In genomic region chr11:120281161-120281795, GRCh38 we compare ENCODE assay signal across 23 cellular contexts. TPM values are rescaled to one million over a fixed set of nuclear protein-coding genes. Genes with fewer than 3 reads are reported as not detected.
A peak's percentile ranks its signal among the peaks of the same experiment; 100 is the strongest.
DNase-seq lines count a peak whose midpoint lies in the region; ATAC-seq, FAIRE-seq and TF ChIP-seq lines count a peak whose summit lies in the region.
"Had no signal": no experiment of that assay in that cellular context is flagged by ENCODE, and none has a peak within 500 bp of the region (broad histone marks: within the 10 kb centered on the region; RNA-seq: fewer than 3 reads in every experiment).

No MANE protein-coding gene starts in this region.

- H3K4me1 Mint-ChIP-seq in astrocyte (ENCODE audit: low read depth, unreplicated experiment), result peaks cover 10% of the 10 kb centered on the region
- H3K4me1 Mint-ChIP-seq: activated naive CD4-positive, alpha-beta T cell treated with anti-CD3 and anti-CD28 coated beads, Interleukin-2, amount 50 U/mL, for 24 hours had no signal

- peak overlapping the region; percentile 57 for H3K4me2 ChIP-seq in HepG2 (ENCODE audit: low read depth, low read length)
- no peak overlapping the region for H3K4me2 ChIP-seq in astrocyte (ENCODE audit: low read length)
- H3K4me2 ChIP-seq in hepatocyte, result no peak overlapping the region
- H3K4me2 ChIP-seq: BLaER1 had no signal

- no peak for TF ChIP-seq RAD21 in HepG2 (CRISPR knock-in tag; IDR thresholded peaks at IDR 0.05)

- H3K36me3 ChIP-seq in HepG2 (replicated peaks in 1 of 2; ENCODE audit: control insufficient read depth in 1 of 2, insufficient read depth in 2 of 2, low read length in 2 of 2), result no peaks in the 10 kb centered on the region
- H3K36me3 ChIP-seq in right lobe of liver, result no peaks in the 10 kb centered on the region
- no peaks in the 10 kb centered on the region for H3K36me3 ChIP-seq in astrocyte (ENCODE audit: insufficient read depth, low read length)
- no peaks in the 10 kb centered on the region for H3K36me3 ChIP-seq in hepatocyte (replicated peaks; ENCODE audit: insufficient read depth, low read depth)
- H3K36me3 ChIP-seq: BLaER1, esophagus muscularis mucosa, HAP-1, neutrophil had no signal

- no peak overlapping the region for H3K4me3 Mint-ChIP-seq in astrocyte (ENCODE audit: unreplicated experiment)
- H3K4me3 Mint-ChIP-seq: activated naive CD4-positive, alpha-beta T cell treated with anti-CD3 and anti-CD28 coated beads, Interleukin-2, amount 50 U/mL, for 24 hours; T-helper 2 cell treated with Interferon-gamma antibody and Interleukin-4, amounts not matched to agents 5 μg/mL and 100 μg/mL, for 36 hours had no signal

- TF ChIP-seq CTCF in HepG2 (CRISPR knock-in tag; IDR thresholded peaks at IDR 0.05) (no peak), right lobe of liver (IDR thresholded peaks at IDR 0.05) (no peak), astrocyte (IDR thresholded peaks at IDR 0.05; ENCODE audit: insufficient read depth, low read depth, low read length) (no peak), hepatocyte (IDR thresholded peaks at IDR 0.05; ENCODE audit: poor library complexity) (no peak)

- WGBS in HepG2 (ENCODE audit: low lambda C conversion rate), result 4% methylated on average over 7 of the region's 7 CpGs
- 57% methylated on average over 6 of the region's 7 CpGs for WGBS in right lobe of liver (ENCODE audit: insufficient coverage, low coverage, low lambda C conversion rate, missing lambda C conversion rate)
- 52% methylated on average over 7 of the region's 7 CpGs for WGBS in hepatocyte (ENCODE audit: low lambda C conversion rate, missing lambda C conversion rate)

- no TSS peak for BruUV-seq in HepG2 (replicated peaks; lab: Mats Ljungman, UMichigan)

- TF ChIP-seq POLR2A in HepG2 (IDR thresholded peaks at IDR 0.05; ENCODE audit: insufficient read depth in 1 of 2, low read depth in 2 of 2, low read length in 2 of 2) (no peak), right lobe of liver (IDR thresholded peaks at IDR 0.05) (no peak)

- no peak overlapping the region for H3K27ac ChIP-seq in HepG2 (ENCODE audit: extremely low read length, insufficient read depth, low read length)
- no peak overlapping the region for H3K27ac ChIP-seq in right lobe of liver
- no peak overlapping the region for H3K27ac ChIP-seq in astrocyte (ENCODE audit: low read depth, low read length)
- H3K27ac ChIP-seq in hepatocyte, result peak overlapping the region; percentile 19
- H3K27ac ChIP-seq: BLaER1, esophagus muscularis mucosa, neutrophil had no signal

- intact Hi-C loops in HepG2 (cut with micrococcal nuclease; ENCODE audit: unreplicated experiment) (no loop called here), right lobe of liver (cut with DNase I) (no loop called here)

- H3K27ac Mint-ChIP-seq in astrocyte (ENCODE audit: unreplicated experiment), result peak overlapping the region; percentile 70
- H3K27ac Mint-ChIP-seq: activated naive CD4-positive, alpha-beta T cell treated with anti-CD3 and anti-CD28 coated beads, Interleukin-2, amount 50 U/mL, for 24 hours; T-helper 2 cell treated with Interferon-gamma antibody and Interleukin-4, amounts not matched to agents 5 μg/mL and 100 μg/mL, for 36 hours had no signal

- in situ Hi-C loops in HepG2 (cut with HindIII; ENCODE audit: extremely low pct_ligation_motif_present, low pct_unique_long_range_greater_than_20kb), result no loop called here

- H3K9me3 ChIP-seq in HepG2 (ENCODE audit: low read length) (no peaks in the 10 kb centered on the region), right lobe of liver (no peaks in the 10 kb centered on the region), astrocyte (ENCODE audit: insufficient read depth, low read depth, low read length) (no peaks in the 10 kb centered on the region), hepatocyte (ENCODE audit: low read depth) (no peaks in the 10 kb centered on the region)
- H3K9me3 ChIP-seq: BLaER1, esophagus muscularis mucosa, HAP-1, neutrophil had no signal

- H3K9ac ChIP-seq in HepG2 (ENCODE audit: insufficient read depth, low read depth, low read length), result no peak overlapping the region
- H3K9ac ChIP-seq in astrocyte (ENCODE audit: low read length), result no peak overlapping the region
- H3K9ac ChIP-seq: BLaER1 had no signal

- CTCF ChIA-PET in HepG2 (lab: Yijun Ruan, JAX; ENCODE audit: low intra/inter-chr PET ratio, low total read pairs), result no interaction called here

- H3K9me2 ChIP-seq in hepatocyte (replicated peaks; ENCODE audit: insufficient read depth), result no peaks in the 10 kb centered on the region

- no peak overlapping the region for H2AFZ ChIP-seq in HepG2 (ENCODE audit: low read length)
- no peak overlapping the region for H2AFZ ChIP-seq in astrocyte (ENCODE audit: low read depth, low read length)
- H2AFZ ChIP-seq in hepatocyte, result no peak overlapping the region

- POLR2A ChIA-PET in HepG2 (lab: Yijun Ruan, JAX), result no interaction called here

- FAIRE-seq in HepG2 (lab: Jason Lieb, UNC) (no peak), astrocyte (lab: Jason Lieb, UNC) (no peak)

- peaks cover 5 to 27% of the 10 kb centered on the region in 2 experiments; a peak in 3 of 5 replicates for H3K27me3 ChIP-seq in HepG2 (ENCODE audit: control insufficient read depth in 1 of 2, insufficient read depth in 2 of 2, low read length in 2 of 2)
- H3K27me3 ChIP-seq in right lobe of liver, result no peaks in the 10 kb centered on the region
- H3K27me3 ChIP-seq in astrocyte (ENCODE audit: insufficient read depth, low read length), result no peaks in the 10 kb centered on the region
- no peaks in the 10 kb centered on the region for H3K27me3 ChIP-seq in hepatocyte
- H3K27me3 ChIP-seq: BLaER1, esophagus muscularis mucosa had no signal

- TF ChIP-seq EP300 in HepG2 (IDR thresholded peaks at IDR 0.05; ENCODE audit: low read depth in 2 of 2, low read length in 2 of 2) (no peak), HepG2 (CRISPR knock-in tag; IDR thresholded peaks at IDR 0.05; ENCODE audit: borderline replicate concordance) (no peak)

- H3K36me3 Mint-ChIP-seq in astrocyte (ENCODE audit: low read depth, unreplicated experiment), result no peaks in the 10 kb centered on the region
- H3K36me3 Mint-ChIP-seq: activated naive CD4-positive, alpha-beta T cell treated with anti-CD3 and anti-CD28 coated beads, Interleukin-2, amount 50 U/mL, for 24 hours had no signal

- peak overlapping the region in 1 of 3 experiments; percentile 35; a peak in 1 of 6 replicates for H3K4me3 ChIP-seq in HepG2 (replicated peaks in 1 of 3; ENCODE audit: insufficient read depth in 1 of 3, low read depth in 2 of 3, low read length in 3 of 3)
- H3K4me3 ChIP-seq in right lobe of liver, result no peak overlapping the region
- H3K4me3 ChIP-seq in astrocyte (ENCODE audit: insufficient read depth, low read depth, low read length), result no peak overlapping the region
- no peak overlapping the region for H3K4me3 ChIP-seq in hepatocyte
- H3K4me3 ChIP-seq: BLaER1, esophagus muscularis mucosa, HAP-1 had no signal

- peaks cover 14% of the 10 kb centered on the region for H3K27me3 Mint-ChIP-seq in astrocyte (ENCODE audit: low read depth, unreplicated experiment)

- H4K20me1 ChIP-seq in HepG2 (ENCODE audit: insufficient read depth, low read length), result no peaks in the 10 kb centered on the region
- H4K20me1 ChIP-seq in astrocyte (ENCODE audit: insufficient read depth, low read length), result no peaks in the 10 kb centered on the region
- H4K20me1 ChIP-seq in hepatocyte (ENCODE audit: insufficient read depth, poor library complexity, severe bottlenecking), result no peaks in the 10 kb centered on the region
- H4K20me1 ChIP-seq: BLaER1 had no signal

- no peaks in the 10 kb centered on the region for H3K79me2 ChIP-seq in HepG2 (ENCODE audit: insufficient read depth, low read length)
- H3K79me2 ChIP-seq in astrocyte (ENCODE audit: insufficient read depth, low read length), result no peaks in the 10 kb centered on the region
- H3K79me2 ChIP-seq in hepatocyte, result no peaks in the 10 kb centered on the region

- H3K4me1 ChIP-seq in HepG2 (ENCODE audit: insufficient read depth, low read length) (peaks cover 24% of the 10 kb centered on the region), right lobe of liver (no peaks in the 10 kb centered on the region), astrocyte (ENCODE audit: insufficient read depth, low read length) (no peaks in the 10 kb centered on the region), hepatocyte (ENCODE audit: insufficient read depth) (peaks cover 21% of the 10 kb centered on the region)
- H3K4me1 ChIP-seq: BLaER1, esophagus muscularis mucosa, HAP-1 had no signal

- DNase-seq in HepG2 (ENCODE audit: low spot score) (no peak), right lobe of liver (no peak), astrocyte (ENCODE audit: low read depth) (no peak), hepatocyte (ENCODE audit: low spot score) (no peak), NCI-H2227 (lab: John Stamatoyannopoulos, UW; ENCODE audit: unreplicated experiment) (no peak)
- no peak for DNase-seq in activated CD8-positive, alpha-beta memory T cell treated with anti-CD3 and anti-CD28 coated beads for 24 hours
- DNase-seq: Calu3; effector memory CD4-positive, alpha-beta T cell; MM.1S; NCI-H1694 treated with DMSO at 0.1 percent for 48 hours; NCI-H345 had no signal

- H3K9me3 Mint-ChIP-seq in astrocyte (ENCODE audit: unreplicated experiment), result no peaks in the 10 kb centered on the region
- H3K9me3 Mint-ChIP-seq: activated naive CD4-positive, alpha-beta T cell treated with anti-CD3 and anti-CD28 coated beads, Interleukin-2, amount 50 U/mL, for 24 hours; T-helper 2 cell treated with Interferon-gamma antibody and Interleukin-4, amounts not matched to agents 5 μg/mL and 100 μg/mL, for 36 hours had no signal

- ATAC-seq in HepG2, result peak; percentile 35
- no peak for ATAC-seq in right lobe of liver
- ATAC-seq in HG03097 (IDR thresholded peaks at IDR 0.05; ENCODE audit: low FRiP score, unreplicated experiment), result no peak
- ATAC-seq in HG03565 (IDR thresholded peaks at IDR 0.05; ENCODE audit: unreplicated experiment), result no peak
- ATAC-seq: activated CD4-positive, CD25-positive, alpha-beta regulatory T cell treated with anti-CD3 and anti-CD28 coated beads, Interleukin-2, amount 50 U/mL, for 24 hours; left lobe of liver had no signal

RNA-seq across cellular contexts. Expression of gene POU2F3, which starts 41.3 kb away (rescaled TPM):
- total RNA-seq in HepG2 (2016; rRNA removed; fragmentation: Illumina TruSeq; extraction: Trizol) (not detected in 2 replicates), right lobe of liver (not detected), astrocyte (0.20 TPM in 1 of 2 replicates, not detected in the other), hepatocyte (0.24 TPM in 1 of 2 replicates, not detected in the other)
- total RNA-seq in HepG2 (2016; cell fraction: cytosol; rRNA removed; fragmentation: Illumina TruSeq; extraction: Trizol; ENCODE audit: low read depth), result not detected in 2 replicates
- not detected in 2 replicates for total RNA-seq in HepG2 (2016; cell fraction: insoluble cytoplasmic fraction; rRNA removed; fragmentation: Illumina TruSeq; extraction: Trizol)
- not detected in 2 replicates for total RNA-seq in HepG2 (2016; cell fraction: membrane; rRNA removed; fragmentation: Illumina TruSeq; extraction: Trizol)
- not detected in 2 replicates for total RNA-seq in HepG2 (2016; cell fraction: nucleus; rRNA removed; fragmentation: Illumina TruSeq; extraction: Trizol)
- polyA plus RNA-seq in HepG2 (2011; rRNA removed) (not detected in 2 replicates), hepatocyte (0.21 TPM in 1 of 2 replicates, not detected in the other)
- polyA plus RNA-seq in HepG2 (2011; cell fraction: cytosol; rRNA removed), result not detected in 2 replicates
- not detected in 2 replicates for polyA plus RNA-seq in HepG2 (2011; cell fraction: nucleus; rRNA removed)
- not detected in 2 replicates for polyA plus RNA-seq in HepG2 (2012)
- not detected in 2 replicates for polyA plus RNA-seq in HepG2 (2016; cell fraction: cytosol; fragmentation: Illumina TruSeq; extraction: Trizol; ENCODE audit: low read depth)
- polyA plus RNA-seq in HepG2 (2016; cell fraction: insoluble cytoplasmic fraction; fragmentation: Illumina TruSeq; extraction: Trizol; ENCODE audit: low read depth), result not detected in 2 replicates
- not detected in 2 replicates for polyA plus RNA-seq in HepG2 (2016; cell fraction: membrane; fragmentation: Illumina TruSeq; extraction: Trizol; ENCODE audit: low read depth)
- polyA plus RNA-seq in HepG2 (2016; cell fraction: nucleus; fragmentation: Illumina TruSeq; extraction: Trizol; ENCODE audit: insufficient read depth, low read depth), result not detected in 2 replicates
- 0.30 TPM in 1 of 2 replicates, not detected in the other for polyA minus RNA-seq in HepG2 (2011; rRNA and poly(A)+ RNA removed; ENCODE audit: low replicate concordance)
- polyA minus RNA-seq in HepG2 (2011; cell fraction: cytosol; rRNA and poly(A)+ RNA removed), result not detected in 2 replicates
- not detected in 2 replicates for polyA minus RNA-seq in HepG2 (2011; cell fraction: nucleus; rRNA and poly(A)+ RNA removed)
- total RNA-seq: activated CD8-positive, alpha-beta memory T cell treated with anti-CD3 and anti-CD28 coated beads for 36 hours; esophagus muscularis mucosa; left lobe of liver; SK-MEL-5 had no signal

RNA-seq across cellular contexts. Expression of gene TLCD5, which starts 43.8 kb away (rescaled TPM):
- total RNA-seq in HepG2 (2016; rRNA removed; fragmentation: Illumina TruSeq; extraction: Trizol) (4.1 and 6.1 TPM in 2 replicates), right lobe of liver (1 to 10 TPM in 1 of 6 experiments, under 1 TPM in 5; 0.07 to 1.3 (median 0.38) TPM), astrocyte (9.3 and 9.5 TPM in 2 replicates), hepatocyte (9.0 and 10.7 TPM in 2 replicates)
- total RNA-seq in HepG2 (2016; cell fraction: cytosol; rRNA removed; fragmentation: Illumina TruSeq; extraction: Trizol; ENCODE audit: low read depth), result 9.6 and 10.5 TPM in 2 replicates
- 3.9 and 5.8 TPM in 2 replicates for total RNA-seq in HepG2 (2016; cell fraction: insoluble cytoplasmic fraction; rRNA removed; fragmentation: Illumina TruSeq; extraction: Trizol)
- 9.2 and 11.6 TPM in 2 replicates for total RNA-seq in HepG2 (2016; cell fraction: membrane; rRNA removed; fragmentation: Illumina TruSeq; extraction: Trizol)
- total RNA-seq in HepG2 (2016; cell fraction: nucleus; rRNA removed; fragmentation: Illumina TruSeq; extraction: Trizol), result 5.6 and 5.9 TPM in 2 replicates
- polyA plus RNA-seq in HepG2 (2011; rRNA removed) (7.2 and 7.6 TPM in 2 replicates), hepatocyte (8.7 and 10.3 TPM in 2 replicates)
- 5.8 and 7.1 TPM in 2 replicates for polyA plus RNA-seq in HepG2 (2011; cell fraction: cytosol; rRNA removed)
- 10.9 and 15.5 TPM in 2 replicates for polyA plus RNA-seq in HepG2 (2011; cell fraction: nucleus; rRNA removed)
- polyA plus RNA-seq in HepG2 (2012), result 3.8 and 5.5 TPM in 2 replicates
- 12.4 and 13.2 TPM in 2 replicates for polyA plus RNA-seq in HepG2 (2016; cell fraction: cytosol; fragmentation: Illumina TruSeq; extraction: Trizol; ENCODE audit: low read depth)
- polyA plus RNA-seq in HepG2 (2016; cell fraction: insoluble cytoplasmic fraction; fragmentation: Illumina TruSeq; extraction: Trizol; ENCODE audit: low read depth), result 3.1 and 3.6 TPM in 2 replicates
- 8.8 and 10.0 TPM in 2 replicates for polyA plus RNA-seq in HepG2 (2016; cell fraction: membrane; fragmentation: Illumina TruSeq; extraction: Trizol; ENCODE audit: low read depth)
- polyA plus RNA-seq in HepG2 (2016; cell fraction: nucleus; fragmentation: Illumina TruSeq; extraction: Trizol; ENCODE audit: insufficient read depth, low read depth), result 10.3 and 11.4 TPM in 2 replicates
- 9.7 and 11.0 TPM in 2 replicates for polyA minus RNA-seq in HepG2 (2011; rRNA and poly(A)+ RNA removed; ENCODE audit: low replicate concordance)
- 2.6 and 3.7 TPM in 2 replicates for polyA minus RNA-seq in HepG2 (2011; cell fraction: cytosol; rRNA and poly(A)+ RNA removed)
- polyA minus RNA-seq in HepG2 (2011; cell fraction: nucleus; rRNA and poly(A)+ RNA removed), result 4.5 and 8.3 TPM in 2 replicates

RNA-seq across cellular contexts. Expression of gene ARHGEF12, which starts 54.9 kb away (rescaled TPM):
- total RNA-seq in HepG2 (2016; rRNA removed; fragmentation: Illumina TruSeq; extraction: Trizol) (54.4 and 72.2 TPM in 2 replicates), right lobe of liver (100 to 1,000 TPM in 3 of 6 experiments, 10 to 100 TPM in 3; 75.1 to 113 (median 94.0) TPM), astrocyte (78.0 and 83.1 TPM in 2 replicates), hepatocyte (69.9 and 75.1 TPM in 2 replicates)
- total RNA-seq in HepG2 (2016; cell fraction: cytosol; rRNA removed; fragmentation: Illumina TruSeq; extraction: Trizol; ENCODE audit: low read depth), result 23.8 and 24.8 TPM in 2 replicates
- total RNA-seq in HepG2 (2016; cell fraction: insoluble cytoplasmic fraction; rRNA removed; fragmentation: Illumina TruSeq; extraction: Trizol), result 51.9 and 66.9 TPM in 2 replicates
- total RNA-seq in HepG2 (2016; cell fraction: membrane; rRNA removed; fragmentation: Illumina TruSeq; extraction: Trizol), result 27.8 and 29.0 TPM in 2 replicates
- total RNA-seq in HepG2 (2016; cell fraction: nucleus; rRNA removed; fragmentation: Illumina TruSeq; extraction: Trizol), result 65.7 and 68.9 TPM in 2 replicates
- polyA plus RNA-seq in HepG2 (2011; rRNA removed) (16.2 and 17.9 TPM in 2 replicates), hepatocyte (21.2 and 22.9 TPM in 2 replicates)
- 10.1 and 15.9 TPM in 2 replicates for polyA plus RNA-seq in HepG2 (2011; cell fraction: cytosol; rRNA removed)
- polyA plus RNA-seq in HepG2 (2011; cell fraction: nucleus; rRNA removed), result 18.6 and 22.0 TPM in 2 replicates
- 30.2 and 31.4 TPM in 2 replicates for polyA plus RNA-seq in HepG2 (2012)
- 0.95 and 1.2 TPM in 2 replicates for polyA plus RNA-seq in HepG2 (2016; cell fraction: cytosol; fragmentation: Illumina TruSeq; extraction: Trizol; ENCODE audit: low read depth)
- polyA plus RNA-seq in HepG2 (2016; cell fraction: insoluble cytoplasmic fraction; fragmentation: Illumina TruSeq; extraction: Trizol; ENCODE audit: low read depth), result 35.8 and 36.1 TPM in 2 replicates
- 5.1 and 6.3 TPM in 2 replicates for polyA plus RNA-seq in HepG2 (2016; cell fraction: membrane; fragmentation: Illumina TruSeq; extraction: Trizol; ENCODE audit: low read depth)
- polyA plus RNA-seq in HepG2 (2016; cell fraction: nucleus; fragmentation: Illumina TruSeq; extraction: Trizol; ENCODE audit: insufficient read depth, low read depth), result 31.1 and 33.7 TPM in 2 replicates
- polyA minus RNA-seq in HepG2 (2011; rRNA and poly(A)+ RNA removed; ENCODE audit: low replicate concordance), result 46.5 and 46.8 TPM in 2 replicates
- polyA minus RNA-seq in HepG2 (2011; cell fraction: cytosol; rRNA and poly(A)+ RNA removed), result 52.1 and 66.1 TPM in 2 replicates
- polyA minus RNA-seq in HepG2 (2011; cell fraction: nucleus; rRNA and poly(A)+ RNA removed), result 151 and 164 TPM in 2 replicates
